In the genomic region with DNA sequence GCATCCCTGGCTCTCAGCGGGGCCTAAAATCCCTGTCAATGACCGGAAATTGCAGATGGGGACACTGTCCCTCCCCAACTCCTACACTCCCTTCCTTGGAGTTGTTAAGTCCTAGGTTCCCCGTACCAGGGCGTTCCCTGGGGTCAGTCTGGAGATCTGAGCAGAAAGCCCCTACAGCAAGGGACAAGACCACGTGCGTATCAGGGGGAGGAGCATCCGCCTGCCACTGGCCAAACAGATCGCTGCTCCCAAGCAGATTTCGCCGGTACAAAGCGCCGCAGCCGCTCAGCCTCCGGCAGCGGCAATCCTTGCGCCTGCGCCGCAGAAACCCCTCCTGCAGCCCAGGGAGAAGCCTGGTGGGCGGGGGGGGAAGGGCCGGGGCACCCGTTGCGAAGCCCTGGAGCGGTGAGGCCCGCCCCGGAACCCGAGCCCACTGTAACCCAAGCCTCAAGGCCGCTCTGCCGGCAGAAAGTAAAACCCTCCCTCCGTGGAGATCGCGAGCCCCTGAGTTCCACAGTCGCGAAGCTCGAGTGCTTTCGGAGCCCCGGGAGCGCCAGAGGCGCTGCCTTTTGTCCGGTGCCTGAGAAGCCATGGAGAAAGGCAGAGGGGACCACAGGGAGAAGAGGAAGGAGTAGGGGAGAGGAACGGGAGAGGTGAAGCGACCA, we compare ENCODE assay signal across 9 cellular contexts. TPM values are rescaled to one million over a fixed set of nuclear protein-coding genes. Genes with fewer than 3 reads are reported as not detected.
A peak's percentile ranks its signal among the peaks of the same experiment; 100 is the strongest.
DNase-seq lines count a peak whose midpoint lies in the region; ATAC-seq and TF ChIP-seq lines count a peak whose summit lies in the region.
"Had no signal": no experiment of that assay in that cellular context is flagged by ENCODE, and none has a peak within 500 bp of the region (broad histone marks: within the 10 kb centered on the region; RNA-seq: fewer than 3 reads in every experiment).

No MANE protein-coding gene starts in this region.

- ATAC-seq in GM19455 (IDR thresholded peaks at IDR 0.05; ENCODE audit: unreplicated experiment) (no peak), GM18867 (IDR thresholded peaks at IDR 0.05; ENCODE audit: unreplicated experiment) (no peak)

- H3K36me3 Mint-ChIP-seq in brain (no peaks in the 10 kb centered on the region), nephron (ENCODE audit: low read depth) (no peaks in the 10 kb centered on the region)
- no peaks in the 10 kb centered on the region for H3K36me3 Mint-ChIP-seq in activated T-cell treated with anti-CD3 and anti-CD28 coated beads, Interleukin-2, amount 50 U/mL, for 24 hours (ENCODE audit: low read depth)

- TF ChIP-seq CTCF in brain (conservative IDR thresholded peaks at IDR 0.05) (no peak), nephron (IDR thresholded peaks at IDR 0.05; ENCODE audit: unreplicated experiment in 3 of 3) (no peak)

- H3K27me3 Mint-ChIP-seq in brain (peaks cover 35% of the 10 kb centered on the region), nephron (ENCODE audit: low read depth) (peaks cover 81% of the 10 kb centered on the region)
- peaks cover 79% of the 10 kb centered on the region for H3K27me3 Mint-ChIP-seq in activated T-cell treated with anti-CD3 and anti-CD28 coated beads, Interleukin-2, amount 50 U/mL, for 24 hours

- H3K9me3 Mint-ChIP-seq in brain (peaks cover 0 to 19% (median 2%) of the 10 kb centered on the region in 5 experiments), nephron (peaks cover 4% of the 10 kb centered on the region)
- H3K9me3 Mint-ChIP-seq in activated T-cell treated with anti-CD3 and anti-CD28 coated beads, Interleukin-2, amount 50 U/mL, for 24 hours, result no peaks in the 10 kb centered on the region

- H3K4me3 Mint-ChIP-seq in brain, result peak overlapping the region; percentile 90 to 98 (median 96)
- H3K4me3 Mint-ChIP-seq in nephron, result peak overlapping the region; percentile 78 to 90 (median 89)
- H3K4me3 Mint-ChIP-seq in activated T-cell treated with anti-CD3 and anti-CD28 coated beads, Interleukin-2, amount 50 U/mL, for 24 hours, result no peak overlapping the region

- peak overlapping the region; percentile 74 to 98 (median 96) for H3K27ac Mint-ChIP-seq in brain
- peak overlapping the region in 2 of 3 experiments; percentile 46 to 58 for H3K27ac Mint-ChIP-seq in nephron
- no peak overlapping the region for H3K27ac Mint-ChIP-seq in activated T-cell treated with anti-CD3 and anti-CD28 coated beads, Interleukin-2, amount 50 U/mL, for 24 hours

- DNase-seq in DMS153 (lab: John Stamatoyannopoulos, UW) (peak; percentile 77), NCI-H2029 (lab: John Stamatoyannopoulos, UW) (peak; percentile 90)
- DNase-seq in activated naive CD4-positive, alpha-beta T cell treated with Interleukin-2 at 50 U/mL for 16 hours, result no peak
- no peak for DNase-seq in activated T-cell treated with anti-CD3 and anti-CD28 coated beads, Interleukin-2, amount 50 U/mL, for 24 hours
- DNase-seq: cortex of kidney had no signal

- peaks cover 69% of the 10 kb centered on the region for H3K4me1 Mint-ChIP-seq in brain
- peaks cover 54% of the 10 kb centered on the region for H3K4me1 Mint-ChIP-seq in nephron
- peaks cover 5% of the 10 kb centered on the region for H3K4me1 Mint-ChIP-seq in activated T-cell treated with anti-CD3 and anti-CD28 coated beads, Interleukin-2, amount 50 U/mL, for 24 hours (ENCODE audit: low read depth)

RNA-seq across cellular contexts. Expression of gene CRMP1, which starts 2.7 kb away (rescaled TPM):
- 599 TPM for polyA plus RNA-seq in brain (ENCODE audit: insufficient read depth, low read depth, low replicate concordance)

Comparison
In these comparisons a context has a peak if more than half of its experiments do, and no peak if none do; other contexts are left out.
1. DNase-seq: peak in DMS153 (single experiment) and NCI-H2029 (single experiment); none in activated naive CD4-positive, alpha-beta T cell treated with Interleukin-2 at 50 U/mL for 16 hours (single experiment) and activated T-cell treated with anti-CD3 and anti-CD28 coated beads, Interleukin-2, amount 50 U/mL, for 24 hours (single experiment).